In the genomic region with DNA sequence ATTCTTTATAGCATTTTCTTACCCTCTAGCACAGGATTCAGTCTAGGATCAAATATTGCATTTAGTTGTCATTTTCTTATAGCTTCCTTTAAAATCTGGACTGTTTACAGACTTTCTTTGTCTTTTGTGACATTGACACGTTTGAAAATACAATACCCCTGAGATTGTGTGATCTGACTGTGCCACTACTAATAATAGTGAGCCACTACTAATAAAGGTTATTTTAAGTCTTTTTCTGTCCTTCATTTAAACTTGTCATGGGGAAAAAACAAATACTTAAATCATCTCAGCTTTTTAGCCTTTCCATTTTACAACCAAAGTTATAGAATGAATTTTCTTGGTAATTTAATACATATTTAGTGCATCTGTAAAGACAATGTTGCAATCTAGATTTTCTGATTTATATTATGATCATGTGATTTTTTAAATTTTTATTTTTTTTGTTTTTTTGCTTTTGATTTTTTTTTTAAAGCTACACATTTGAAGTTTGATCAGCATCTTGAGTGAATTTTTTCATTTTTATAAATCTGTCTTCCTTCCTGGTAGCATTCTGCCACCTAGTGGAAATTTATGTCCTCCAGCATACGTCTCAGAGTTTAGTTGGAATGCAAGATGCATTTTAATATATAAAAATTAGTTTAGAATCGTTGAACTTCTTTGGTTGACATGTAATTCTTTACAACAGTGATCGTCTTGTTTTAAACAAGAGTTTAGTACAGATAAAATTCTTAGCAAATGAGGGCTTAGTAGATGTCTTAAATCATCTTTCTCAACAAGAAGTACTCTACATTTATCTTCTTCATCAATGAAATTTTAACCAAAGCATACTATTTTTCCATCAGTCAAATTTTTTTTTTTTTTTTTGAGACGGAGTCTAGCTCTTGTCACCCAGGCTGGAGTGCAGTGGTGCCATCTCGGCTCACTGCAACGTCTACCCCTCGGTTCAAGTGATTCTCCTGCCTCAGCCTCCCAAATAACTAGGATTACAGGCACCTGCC, we compare ENCODE assay signal across 9 cellular contexts.
DNase-seq lines count a peak whose midpoint lies in the region; ATAC-seq, FAIRE-seq and TF ChIP-seq lines count a peak whose summit lies in the region.
"Had no signal": no experiment of that assay in that cellular context is flagged by ENCODE, and none has a peak within 500 bp of the region (broad histone marks: within the 10 kb centered on the region; RNA-seq: fewer than 3 reads in every experiment).

No MANE protein-coding gene starts in this region.

- FAIRE-seq in astrocyte (lab: Jason Lieb, UNC) (no peak), GM12892 (lab: Jason Lieb, UNC) (no peak)

- peaks cover 21 to 46% (median 38%) of the 10 kb centered on the region in 4 donors for H3K4me1 Mint-ChIP-seq in CD4-positive, CD25-positive, alpha-beta regulatory T cell
- H3K4me1 Mint-ChIP-seq in astrocyte (ENCODE audit: low read depth, unreplicated experiment) (no peaks in the 10 kb centered on the region), immature natural killer cell (peaks cover 9 to 35% of the 10 kb centered on the region in 2 donors)

- H3K9me3 ChIP-seq in CD4-positive, CD25-positive, alpha-beta regulatory T cell (ENCODE audit: control insufficient read depth in 2 of 2, low read length in 2 of 2): no peaks in the 10 kb centered on the region
- H3K9me3 ChIP-seq in astrocyte (ENCODE audit: insufficient read depth, low read depth, low read length): no peaks in the 10 kb centered on the region
- H3K9me3 ChIP-seq in thoracic aorta: no peaks in the 10 kb centered on the region

- peak in 1 of 2 donors; percentile 39 for ATAC-seq in CD4-positive, CD25-positive, alpha-beta regulatory T cell (ENCODE audit: low read depth in 2 of 2)
- ATAC-seq in thoracic aorta (ENCODE audit: insufficient number of reproducible peaks, low FRiP score, low read depth) (no peak), HG03039 (IDR thresholded peaks at IDR 0.05; ENCODE audit: unreplicated experiment) (no peak)

- H3K4me3 Mint-ChIP-seq in CD4-positive, CD25-positive, alpha-beta regulatory T cell: no peak overlapping the region
- no peak overlapping the region for H3K4me3 Mint-ChIP-seq in astrocyte (ENCODE audit: unreplicated experiment)
- H3K4me3 Mint-ChIP-seq in immature natural killer cell: no peak overlapping the region

- DNase-seq in CD4-positive, CD25-positive, alpha-beta regulatory T cell: peak in 2 of 3 donors; percentile 61 to 78
- DNase-seq in GM20000 (ENCODE audit: low spot score) (peak; percentile 18), NCI-H345 (lab: John Stamatoyannopoulos, UW) (peak; percentile 39), astrocyte (ENCODE audit: low read depth) (peak; percentile 49), immature natural killer cell (peak; percentile 13 to 43 (median 30)), thoracic aorta (ENCODE audit: low spot score) (no peak), GM12892 (ENCODE audit: insufficient read length) (no peak)

- no peak overlapping the region for H3K27ac ChIP-seq in CD4-positive, CD25-positive, alpha-beta regulatory T cell (ENCODE audit: insufficient read depth, low read length, poor library complexity, severe bottlenecking)
- H3K27ac ChIP-seq in astrocyte (ENCODE audit: low read depth, low read length): no peak overlapping the region
- H3K27ac ChIP-seq in thoracic aorta: no peak overlapping the region
- H3K27ac ChIP-seq: skin epidermis had no signal

- TF ChIP-seq POLR2A in GM12892 (IDR thresholded peaks at IDR 0.05; ENCODE audit: low read depth, low read length): no peak

- H3K27me3 ChIP-seq in CD4-positive, CD25-positive, alpha-beta regulatory T cell (ENCODE audit: control insufficient read depth, insufficient read depth, low read length): no peaks in the 10 kb centered on the region
- H3K27me3 ChIP-seq in astrocyte (ENCODE audit: insufficient read depth, low read length): no peaks in the 10 kb centered on the region
- no peaks in the 10 kb centered on the region for H3K27me3 ChIP-seq in thoracic aorta (replicated peaks; ENCODE audit: insufficient read depth)

- H3K4me2 ChIP-seq in astrocyte (ENCODE audit: low read length): no peak overlapping the region

- H3K79me2 ChIP-seq in astrocyte (ENCODE audit: insufficient read depth, low read length): peaks cover 6% of the 10 kb centered on the region

- H2AFZ ChIP-seq in astrocyte (ENCODE audit: low read depth, low read length): no peak overlapping the region

- TF ChIP-seq CTCF in GM20000 (IDR thresholded peaks at IDR 0.05; ENCODE audit: extremely low read depth, missing control alignments) (peak; percentile 12), astrocyte (IDR thresholded peaks at IDR 0.05; ENCODE audit: insufficient read depth, low read depth, low read length) (peak; percentile 87), thoracic aorta (IDR thresholded peaks at IDR 0.05) (peak; percentile 73)

- no peaks in the 10 kb centered on the region for H4K20me1 ChIP-seq in astrocyte (ENCODE audit: insufficient read depth, low read length)

- no peaks in the 10 kb centered on the region for H3K27me3 Mint-ChIP-seq in CD4-positive, CD25-positive, alpha-beta regulatory T cell
- H3K27me3 Mint-ChIP-seq in astrocyte (ENCODE audit: low read depth, unreplicated experiment) (no peaks in the 10 kb centered on the region), immature natural killer cell (ENCODE audit: low read depth in 3 of 3) (peaks cover 0 to 2% (median 0%) of the 10 kb centered on the region in 3 donors)

- peaks cover 35% of the 10 kb centered on the region for H3K36me3 ChIP-seq in CD4-positive, CD25-positive, alpha-beta regulatory T cell (ENCODE audit: control insufficient read depth, insufficient read depth, low read length)
- H3K36me3 ChIP-seq in astrocyte (ENCODE audit: insufficient read depth, low read length) (no peaks in the 10 kb centered on the region), thoracic aorta (no peaks in the 10 kb centered on the region)

- H3K4me1 ChIP-seq in CD4-positive, CD25-positive, alpha-beta regulatory T cell (ENCODE audit: control insufficient read depth, insufficient read depth, low read length, poor library complexity, severe bottlenecking): peaks cover 3% of the 10 kb centered on the region
- H3K4me1 ChIP-seq in astrocyte (ENCODE audit: insufficient read depth, low read length) (no peaks in the 10 kb centered on the region), thoracic aorta (ENCODE audit: control insufficient read depth in 1 of 2, low read depth in 2 of 2) (peaks cover 0 to 4% of the 10 kb centered on the region in 2 donors)

- peak overlapping the region in 1 of 3 donors; percentile 23 for H3K27ac Mint-ChIP-seq in CD4-positive, CD25-positive, alpha-beta regulatory T cell
- H3K27ac Mint-ChIP-seq in astrocyte (ENCODE audit: unreplicated experiment) (no peak overlapping the region), immature natural killer cell (peak overlapping the region in 1 of 6 donors; percentile 12)

- no peak overlapping the region for H3K9ac ChIP-seq in astrocyte (ENCODE audit: low read length)

- H3K4me3 ChIP-seq in CD4-positive, CD25-positive, alpha-beta regulatory T cell (ENCODE audit: low read depth, low read length): no peak overlapping the region
- H3K4me3 ChIP-seq in astrocyte (ENCODE audit: insufficient read depth, low read depth, low read length) (no peak overlapping the region), thoracic aorta (no peak overlapping the region)
- H3K4me3 ChIP-seq: skin epidermis had no signal

- H3K9me3 Mint-ChIP-seq in CD4-positive, CD25-positive, alpha-beta regulatory T cell: no peaks in the 10 kb centered on the region
- no peaks in the 10 kb centered on the region for H3K9me3 Mint-ChIP-seq in astrocyte (ENCODE audit: unreplicated experiment)
- no peaks in the 10 kb centered on the region for H3K9me3 Mint-ChIP-seq in immature natural killer cell

- peaks cover 19% of the 10 kb centered on the region for H3K36me3 Mint-ChIP-seq in CD4-positive, CD25-positive, alpha-beta regulatory T cell
- peaks cover 6% of the 10 kb centered on the region for H3K36me3 Mint-ChIP-seq in astrocyte (ENCODE audit: low read depth, unreplicated experiment)
- peaks cover 0 to 19% (median 5%) of the 10 kb centered on the region in 3 donors for H3K36me3 Mint-ChIP-seq in immature natural killer cell

Comparison
In these comparisons a context has a peak if more than half of its experiments do, and no peak if none do; other contexts are left out.
1. DNase-seq: peak in CD4-positive, CD25-positive, alpha-beta regulatory T cell (2 of 3), GM20000 (single experiment), NCI-H345 (single experiment), astrocyte (single experiment) and immature natural killer cell (3 of 3); none in thoracic aorta (single experiment) and GM12892 (single experiment).
2. CTCF ChIP-seq: peak in every context shown above with its lines; median percentile 87 in astrocyte; 73 in thoracic aorta; 12 in GM20000.